8 cellular contexts compared by ENCODE assay signal in genomic region chr3:188956839-188957489, GRCh38.
DNase-seq lines count a peak whose midpoint lies in the region; ATAC-seq, FAIRE-seq and TF ChIP-seq lines count a peak whose summit lies in the region.

No MANE protein-coding gene starts in this region.

- DNase-seq in AG04450 (ENCODE audit: low read depth, low spot score) (no peak), GM12864 (ENCODE audit: low read depth) (peak; percentile 5), NCI-H2227 (lab: John Stamatoyannopoulos, UW; ENCODE audit: unreplicated experiment) (peak; percentile 52), body of pancreas (peak in 2 of 4 donors; percentile 31 to 45), kidney (no peak), upper lobe of right lung (no peak)
- DNase-seq in stimulated activated naive CD4-positive, alpha-beta T cell treated with Interleukin-2 at 50 U/mL for 16 hours (lab: John Stamatoyannopoulos, UW): no peak

- H3K4me1 ChIP-seq in body of pancreas (peaks cover 2% of the 10 kb centered on the region), kidney (ENCODE audit: control insufficient read depth in 1 of 2, insufficient read depth in 1 of 2, low read depth in 1 of 2, low read length in 2 of 2) (no peaks in the 10 kb centered on the region), upper lobe of right lung (peaks cover 3% of the 10 kb centered on the region)

- no peaks in the 10 kb centered on the region for H3K36me3 ChIP-seq in body of pancreas (replicated peaks in 1 of 2; ENCODE audit: insufficient read depth in 1 of 2, low read depth in 2 of 2)
- no peaks in the 10 kb centered on the region for H3K36me3 ChIP-seq in kidney (ENCODE audit: control insufficient read depth in 1 of 2, insufficient read depth in 2 of 2, low read length in 2 of 2)
- H3K36me3 ChIP-seq in upper lobe of right lung: no peaks in the 10 kb centered on the region

- no peak for TF ChIP-seq POLR2A in body of pancreas (IDR thresholded peaks at IDR 0.05)

- ATAC-seq in body of pancreas (no peak), upper lobe of right lung (peak; percentile 51), GM19463 (IDR thresholded peaks at IDR 0.05; ENCODE audit: unreplicated experiment) (no peak)

- FAIRE-seq in kidney (lab: Jason Lieb, UNC): peak; percentile 89

- no peaks in the 10 kb centered on the region for H3K27me3 ChIP-seq in AG04450 (ENCODE audit: control insufficient read depth, insufficient read depth, low read length)
- no peaks in the 10 kb centered on the region for H3K27me3 ChIP-seq in body of pancreas
- H3K27me3 ChIP-seq in upper lobe of right lung: no peaks in the 10 kb centered on the region

- POLR2A ChIA-PET in AG04450 (lab: Yijun Ruan, JAX): interaction anchor here (1.3 kb wide), 1 partner anchor 1211 kb away, joined by 5 read pairs; the partner anchor contains the start of gene BCL6

- TF ChIP-seq CTCF in AG04450 (IDR thresholded peaks at IDR 0.05; ENCODE audit: low read depth, low read length) (peak; percentile 81), GM12864 (IDR thresholded peaks at IDR 0.05; ENCODE audit: low read depth, low read length, missing control alignments) (peak; percentile 56), body of pancreas (IDR thresholded peaks at IDR 0.05) (peak; percentile 50 to 92 (median 73)), kidney (IDR thresholded peaks at IDR 0.05; ENCODE audit: borderline replicate concordance, extremely low read depth, insufficient read depth) (peak; percentile 72), upper lobe of right lung (IDR thresholded peaks at IDR 0.05) (peak; percentile 82)

- intact Hi-C loops in body of pancreas (cut with DNase I): loop anchor here (5.0 kb wide), 1 partner anchor 1220 kb away; no protein-coding TSS in a partner anchor
- intact Hi-C loops in kidney (cut with DNase I): no loop called here
- intact Hi-C loops in upper lobe of right lung (cut with DNase I): loop anchor here (10.0 kb wide), 2 partner anchors 188 to 912 kb away; no protein-coding TSS in a partner anchor

- 25 to 30% methylated on average over 8 of the region's 8 CpGs for WGBS in body of pancreas, 2 donors

- H3K27ac ChIP-seq in AG04450 (ENCODE audit: low read depth, low read length) (no peak overlapping the region), body of pancreas (no peak overlapping the region), kidney (ENCODE audit: low read depth in 2 of 2, low read length in 2 of 2) (no peak overlapping the region), upper lobe of right lung (peak overlapping the region; percentile 66)

- H3K9me3 ChIP-seq in AG04450 (ENCODE audit: control insufficient read depth, insufficient read depth, low read length): no peaks in the 10 kb centered on the region
- no peaks in the 10 kb centered on the region for H3K9me3 ChIP-seq in body of pancreas
- no peaks in the 10 kb centered on the region for H3K9me3 ChIP-seq in kidney (ENCODE audit: control insufficient read depth in 1 of 2, low read length in 2 of 2)
- H3K9me3 ChIP-seq in upper lobe of right lung: no peaks in the 10 kb centered on the region

- H3K9ac ChIP-seq in kidney (ENCODE audit: low read length in 2 of 2): no peak overlapping the region

- H3K4me3 ChIP-seq in AG04450 (ENCODE audit: low read depth, low read length): no peak overlapping the region
- no peak overlapping the region for H3K4me3 ChIP-seq in GM12864 (ENCODE audit: low read depth, low read length)
- H3K4me3 ChIP-seq in body of pancreas: no peak overlapping the region
- no peak overlapping the region for H3K4me3 ChIP-seq in kidney (ENCODE audit: low read length in 2 of 2)
- H3K4me3 ChIP-seq in upper lobe of right lung: no peak overlapping the region

- CTCF ChIA-PET in AG04450 (lab: Charles Lee): interaction anchor here (0.5 to 9.4 kb wide), 20 partner anchors 8 to 1242 kb away, joined by 3 to 314 read pairs (median 4); partner anchors contain the start of gene BCL6

Comparison
In these comparisons a context has a peak if more than half of its experiments do, and no peak if none do; other contexts are left out.
1. DNase-seq: peak in GM12864 (single experiment) and NCI-H2227 (single experiment); none in AG04450 (single experiment), kidney (single experiment), upper lobe of right lung (single experiment) and stimulated activated naive CD4-positive, alpha-beta T cell treated with Interleukin-2 at 50 U/mL for 16 hours (single experiment).
2. Peak in every context shown above with its lines, with median percentiles within 50 percentile points of each other: CTCF ChIP-seq.